In genomic region chr10:13669182-13669860, GRCh38 we compare ENCODE assay signal across 26 cellular contexts.
DNase-seq lines count a peak whose midpoint lies in the region; ATAC-seq and TF ChIP-seq lines count a peak whose summit lies in the region.
"Had no signal": no experiment of that assay in that cellular context is flagged by ENCODE, and none has a peak within 500 bp of the region (broad histone marks: within the 10 kb centered on the region; RNA-seq: fewer than 3 reads in every experiment).

No MANE protein-coding gene starts in this region.

- no peaks in the 10 kb centered on the region for H3K36me3 ChIP-seq in transverse colon

- DNase-seq in kidney glomerular epithelial cell (lab: John Stamatoyannopoulos, UW), result peak; percentile 22
- DNase-seq in nephron progenitor cell, result no peak
- no peak for DNase-seq in transverse colon
- DNase-seq in mucosa of gallbladder (ENCODE audit: low spot score), result no peak
- DNase-seq: activated naive CD4-positive, alpha-beta T cell treated with anti-CD3 and anti-CD28 coated beads, Interleukin-2, amount 50 U/mL, for 16 hours; central memory CD4-positive, alpha-beta T cell; DMS79 treated with DMSO at 0.1 percent for 48 hours; foreskin fibroblast; GM23248; immature natural killer cell; Kasumi-1; NCI-H1694 treated with DMSO at 0.1 percent for 48 hours; NCI-H2171; NCI-H510A treated with DMSO at 0.1 percent for 48 hours; nucleus accumbens; PC-9; SHP77 treated with DMSO at 0.1 percent for 48 hours; stimulated activated CD4-positive, alpha-beta T cell treated with anti-CD3 and anti-CD28 coated beads, Interleukin-12 subunit alpha, Interleukin-12 subunit beta, amount 100 ng/mL, for 4 hours; T-helper 9 cell; tibial artery had no signal

- H3K27me3 ChIP-seq in transverse colon, result no peaks in the 10 kb centered on the region
- H3K27me3 ChIP-seq: tibial artery had no signal

- H3K4me1 ChIP-seq in transverse colon, result no peaks in the 10 kb centered on the region
- H3K4me1 ChIP-seq: tibial artery had no signal

- no peak overlapping the region for H3K4me3 Mint-ChIP-seq in nephron progenitor cell
- H3K4me3 Mint-ChIP-seq: B cell; immature natural killer cell; stimulated activated naive CD8-positive, alpha-beta T cell treated with anti-CD3 and anti-CD28 coated beads, Interleukin-15, Interleukin-2, amounts not matched to agents 100 ng/mL and 50 ng/mL, for 24 hours had no signal

- in situ Hi-C loops in transverse colon (cut with MboI; ENCODE audit: low pct_ligation_motif_present in 1 of 4, low pct_unique_long_range_greater_than_20kb in 1 of 4, low sequenced_read_pairs in 3 of 4), result loop anchor here in 2 of 4 donors (5.0 to 10.0 kb wide), 2 partner anchors 105 to 108 kb away; no protein-coding TSS in a partner anchor

- 0 out of 2 replicates have a peak overlapping the region, but pooled peaks have one; percentile 22 for H3K27ac ChIP-seq in 22Rv1
- peak overlapping the region; percentile 16; the same call in 1 of the 2 replicates for H3K27ac ChIP-seq in VCaP
- H3K27ac ChIP-seq in transverse colon, result no peak overlapping the region
- H3K27ac ChIP-seq: GM23248, PC-9, tibial artery had no signal

- no peaks in the 10 kb centered on the region for H3K9me3 ChIP-seq in transverse colon
- H3K9me3 ChIP-seq: tibial artery had no signal

- ATAC-seq in esophagus mucosa (no peak), HG03521 (IDR thresholded peaks at IDR 0.05; ENCODE audit: unreplicated experiment) (no peak)

- H3K9me3 Mint-ChIP-seq in nephron progenitor cell, result no peaks in the 10 kb centered on the region
- H3K9me3 Mint-ChIP-seq: immature natural killer cell; stimulated activated naive CD8-positive, alpha-beta T cell treated with anti-CD3 and anti-CD28 coated beads, Interleukin-15, Interleukin-2, amounts not matched to agents 100 ng/mL and 50 ng/mL, for 24 hours had no signal

- intact Hi-C loops in transverse colon (cut with DNase I; ENCODE audit: low total_unique reads), result no loop called here

- TF ChIP-seq CTCF in 22Rv1 (IDR thresholded peaks at IDR 0.05) (no peak), VCaP (conservative IDR thresholded peaks at IDR 0.05) (no peak), nephron progenitor cell (IDR thresholded peaks at IDR 0.05) (no peak), transverse colon (IDR thresholded peaks at IDR 0.05) (no peak)

- no peak for TF ChIP-seq EP300 in transverse colon (IDR thresholded peaks at IDR 0.05; ENCODE audit: low read depth)

- H3K4me3 ChIP-seq in transverse colon, result no peak overlapping the region
- H3K4me3 ChIP-seq: GM23248, PC-9, tibial artery had no signal

- TF ChIP-seq POLR2A in transverse colon (IDR thresholded peaks at IDR 0.05), result no peak

- no peaks in the 10 kb centered on the region for H3K27me3 Mint-ChIP-seq in nephron progenitor cell (ENCODE audit: low read depth, poor library complexity)
- H3K27me3 Mint-ChIP-seq: stimulated activated naive CD8-positive, alpha-beta T cell treated with anti-CD3 and anti-CD28 coated beads, Interleukin-15, Interleukin-2, amounts not matched to agents 100 ng/mL and 50 ng/mL, for 24 hours had no signal

- 75 to 89% methylated on average over 3 to 9 of the region's 9 CpGs for WGBS in transverse colon (ENCODE audit: low coverage in 1 of 2), 2 donors

- peak overlapping the region; percentile 87 for H3K27ac Mint-ChIP-seq in nephron progenitor cell
- H3K27ac Mint-ChIP-seq: B cell; immature natural killer cell; stimulated activated naive CD8-positive, alpha-beta T cell treated with anti-CD3 and anti-CD28 coated beads, Interleukin-15, Interleukin-2, amounts not matched to agents 100 ng/mL and 50 ng/mL, for 24 hours had no signal

- peaks cover 78% of the 10 kb centered on the region for H3K36me3 Mint-ChIP-seq in nephron progenitor cell (ENCODE audit: low read depth)

- peaks cover 48% of the 10 kb centered on the region for H3K4me1 Mint-ChIP-seq in nephron progenitor cell
- H3K4me1 Mint-ChIP-seq: B cell, immature natural killer cell had no signal

Comparison
In these comparisons a context has a peak if more than half of its experiments do, and no peak if none do; other contexts are left out.
1. H3K27ac ChIP-seq: peak in 22Rv1 (single experiment) and VCaP (single experiment); none in transverse colon (0 of 4).